30 cellular contexts compared by ENCODE assay signal in genomic region chr9:116342941-116343340, GRCh38.
"Had no signal": no experiment of that assay in that cellular context is flagged by ENCODE, and none has a peak within 500 bp of the region (broad histone marks: within the 10 kb centered on the region; RNA-seq: fewer than 3 reads in every experiment).

No MANE protein-coding gene starts in this region.

- H3K4me3 Mint-ChIP-seq: activated CD4-positive, alpha-beta memory T cell treated with anti-CD3 and anti-CD28 coated beads, Interleukin-2, amount 10 ng/mL, durations not matched to agents 7 days and 5 days; activated CD4-positive, alpha-beta T cell treated with anti-CD3 and anti-CD28 coated beads, Interleukin-2, amount 10 ng/mL, durations not matched to agents 7 days and 5 days; activated naive CD8-positive, alpha-beta T cell; activated T-cell treated with anti-CD3 and anti-CD28 coated beads, Interleukin-2, amount 50 U/mL, for 4 hours; activated T-helper 17 cell treated with anti-CD3 and anti-CD28 coated beads, Interleukin-2, amount 50 U/mL, for 72 hours; mesothelial cell of epicardium; naive B cell; nephron progenitor cell; stimulated activated effector memory CD8-positive, alpha-beta T cell treated with anti-CD3 and anti-CD28 coated beads, Interleukin-12 subunit alpha, Interleukin-12 subunit beta, amount 100 ng/mL, for 72 hours; stimulated activated naive CD8-positive, alpha-beta T cell treated with anti-CD3 and anti-CD28 coated beads, Interleukin-15, Interleukin-2, amounts not matched to agents 100 ng/mL and 50 ng/mL, for 24 hours; T-helper 17 cell had no signal

- H3K9me3 ChIP-seq: pancreas, prostate gland, upper lobe of left lung had no signal

- H3K27ac ChIP-seq: pancreas, prostate gland, upper lobe of left lung had no signal

- H3K27me3 Mint-ChIP-seq: activated CD4-positive, alpha-beta memory T cell treated with anti-CD3 and anti-CD28 coated beads, Interleukin-2, amount 10 ng/mL, durations not matched to agents 7 days and 5 days; activated CD4-positive, alpha-beta T cell treated with anti-CD3 and anti-CD28 coated beads, Interleukin-2, amount 10 ng/mL, durations not matched to agents 7 days and 5 days; naive B cell; stimulated activated naive CD8-positive, alpha-beta T cell treated with anti-CD3 and anti-CD28 coated beads, Interleukin-15, Interleukin-2, amounts not matched to agents 100 ng/mL and 50 ng/mL, for 24 hours had no signal

- DNase-seq: activated CD4-positive, alpha-beta memory T cell treated with anti-CD3 and anti-CD28 coated beads, Interleukin-2, amount 10 ng/mL, durations not matched to agents 7 days and 5 days; activated CD4-positive, alpha-beta T cell treated with anti-CD3 and anti-CD28 coated beads, Interleukin-2, amount 10 ng/mL, durations not matched to agents 7 days and 5 days; activated CD4-positive, CD25-positive, alpha-beta regulatory T cell treated with anti-CD3 and anti-CD28 coated beads, Interleukin-2, amount 50 U/mL, for 72 hours; activated CD8-positive, alpha-beta memory T cell treated with anti-CD3 and anti-CD28 coated beads, Interleukin-2, amount 50 U/mL, for 48 hours; activated T-cell treated with anti-CD3 and anti-CD28 coated beads, Interleukin-2, amount 50 U/mL, for 4 hours; anterior cingulate cortex; dermis blood vessel endothelial cell; effector CD4-positive, alpha-beta T cell; erythroblast; hippocampal formation; left colon; naive B cell; nephron progenitor cell; pancreas; retina; small intestine; stimulated activated CD4-positive, alpha-beta T cell treated with anti-CD3 and anti-CD28 coated beads, Interleukin-4, amount 100 ng/mL, for 24 hours; substantia nigra; T-helper 17 cell; T1000; upper lobe of left lung had no signal

- H3K36me3 Mint-ChIP-seq: activated naive CD8-positive, alpha-beta T cell; mesothelial cell of epicardium; naive B cell; stimulated activated effector memory CD8-positive, alpha-beta T cell treated with anti-CD3 and anti-CD28 coated beads, Interleukin-12 subunit alpha, Interleukin-12 subunit beta, amount 100 ng/mL, for 72 hours had no signal

- H3K36me3 ChIP-seq: pancreas, prostate gland, upper lobe of left lung had no signal

- H3K4me3 ChIP-seq: pancreas, prostate gland, upper lobe of left lung had no signal

- H3K9me3 Mint-ChIP-seq: activated CD4-positive, alpha-beta memory T cell treated with anti-CD3 and anti-CD28 coated beads, Interleukin-2, amount 10 ng/mL, durations not matched to agents 7 days and 5 days; activated CD4-positive, alpha-beta T cell treated with anti-CD3 and anti-CD28 coated beads, Interleukin-2, amount 10 ng/mL, durations not matched to agents 7 days and 5 days; activated T-cell treated with anti-CD3 and anti-CD28 coated beads, Interleukin-2, amount 50 U/mL, for 4 hours; activated T-helper 17 cell treated with anti-CD3 and anti-CD28 coated beads, Interleukin-2, amount 50 U/mL, for 72 hours; mesothelial cell of epicardium; nephron progenitor cell; stimulated activated naive CD8-positive, alpha-beta T cell treated with anti-CD3 and anti-CD28 coated beads, Interleukin-15, Interleukin-2, amounts not matched to agents 100 ng/mL and 50 ng/mL, for 24 hours had no signal

- ATAC-seq: activated T-cell treated with anti-CD3 and anti-CD28 coated beads, Interleukin-2, amount 50 U/mL, for 4 hours; activated T-helper 17 cell treated with anti-CD3 and anti-CD28 coated beads, Interleukin-2, amount 50 U/mL, for 72 hours; left colon; pancreas; sciatic nerve; stimulated activated effector memory CD8-positive, alpha-beta T cell treated with anti-CD3 and anti-CD28 coated beads, Interleukin-12 subunit alpha, Interleukin-12 subunit beta, amount 100 ng/mL, for 72 hours; T-helper 17 cell had no signal

- H3K27ac Mint-ChIP-seq: activated CD4-positive, alpha-beta memory T cell treated with anti-CD3 and anti-CD28 coated beads, Interleukin-2, amount 10 ng/mL, durations not matched to agents 7 days and 5 days; activated CD4-positive, alpha-beta T cell treated with anti-CD3 and anti-CD28 coated beads, Interleukin-2, amount 10 ng/mL, durations not matched to agents 7 days and 5 days; activated naive CD8-positive, alpha-beta T cell; activated T-helper 17 cell treated with anti-CD3 and anti-CD28 coated beads, Interleukin-2, amount 50 U/mL, for 72 hours; mesothelial cell of epicardium; naive B cell; nephron progenitor cell; stimulated activated effector memory CD8-positive, alpha-beta T cell treated with anti-CD3 and anti-CD28 coated beads, Interleukin-12 subunit alpha, Interleukin-12 subunit beta, amount 100 ng/mL, for 72 hours; stimulated activated naive CD8-positive, alpha-beta T cell treated with anti-CD3 and anti-CD28 coated beads, Interleukin-15, Interleukin-2, amounts not matched to agents 100 ng/mL and 50 ng/mL, for 24 hours; T-helper 17 cell had no signal

- H3K27me3 ChIP-seq: pancreas, upper lobe of left lung had no signal

- H3K4me1 ChIP-seq: pancreas, prostate gland, upper lobe of left lung had no signal

- FAIRE-seq: colon, frontal cortex, pancreas, small intestine had no signal

- H3K4me1 Mint-ChIP-seq: activated CD4-positive, alpha-beta memory T cell treated with anti-CD3 and anti-CD28 coated beads, Interleukin-2, amount 10 ng/mL, durations not matched to agents 7 days and 5 days; activated CD4-positive, alpha-beta T cell treated with anti-CD3 and anti-CD28 coated beads, Interleukin-2, amount 10 ng/mL, durations not matched to agents 7 days and 5 days; activated T-helper 17 cell treated with anti-CD3 and anti-CD28 coated beads, Interleukin-2, amount 50 U/mL, for 72 hours; naive B cell; stimulated activated effector memory CD8-positive, alpha-beta T cell treated with anti-CD3 and anti-CD28 coated beads, Interleukin-12 subunit alpha, Interleukin-12 subunit beta, amount 100 ng/mL, for 72 hours; T-helper 17 cell had no signal
